In the genomic region with DNA sequence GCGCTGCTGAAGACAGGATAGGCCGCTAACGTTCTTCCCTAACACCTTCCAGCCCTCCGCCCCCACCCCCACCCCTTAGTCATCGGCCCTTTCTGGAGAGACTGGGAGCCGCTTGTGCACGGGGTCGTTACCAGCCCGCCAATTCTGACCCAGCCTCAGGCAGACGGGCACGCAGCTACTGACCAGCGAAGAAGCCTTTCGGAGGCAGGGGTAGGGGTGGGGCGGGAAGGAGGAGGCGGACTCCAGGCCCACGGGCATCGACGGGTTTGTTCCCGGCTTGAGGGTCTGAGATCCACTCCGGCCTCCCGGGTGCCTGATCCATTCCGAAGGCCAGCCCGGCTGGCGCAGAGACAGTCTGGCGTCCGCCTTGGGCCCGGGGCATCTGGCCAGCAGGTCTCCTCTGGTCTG, we compare ENCODE assay signal across 17 cellular contexts. TPM values are rescaled to one million over a fixed set of nuclear protein-coding genes. Genes with fewer than 3 reads are reported as not detected.
A peak's percentile ranks its signal among the peaks of the same experiment; 100 is the strongest.
DNase-seq lines count a peak whose midpoint lies in the region; ATAC-seq, FAIRE-seq and TF ChIP-seq lines count a peak whose summit lies in the region.
"Had no signal": no experiment of that assay in that cellular context is flagged by ENCODE, and none has a peak within 500 bp of the region (broad histone marks: within the 10 kb centered on the region; RNA-seq: fewer than 3 reads in every experiment).

No MANE protein-coding gene starts in this region.

- H2AFZ ChIP-seq in mammary epithelial cell (ENCODE audit: low read depth, low read length) = peak overlapping the region; percentile 40
- H2AFZ ChIP-seq in keratinocyte (ENCODE audit: control insufficient read depth, low read length) = no peak overlapping the region
- H2AFZ ChIP-seq: GM23248 had no signal

- no peaks in the 10 kb centered on the region for H3K79me2 ChIP-seq in mammary epithelial cell (ENCODE audit: insufficient read depth, low read length)
- no peaks in the 10 kb centered on the region for H3K79me2 ChIP-seq in keratinocyte (ENCODE audit: control insufficient read depth, insufficient read depth, low read length)

- TF ChIP-seq CTCF in cardiac muscle cell (IDR thresholded peaks at IDR 0.05; ENCODE audit: low read depth, low read length) = no peak
- TF ChIP-seq CTCF in mammary epithelial cell (conservative IDR thresholded peaks at IDR 0.05 in 1 of 2, IDR thresholded peaks at IDR 0.05 in 1 of 2; ENCODE audit: extremely low read depth in 1 of 2, insufficient read depth in 1 of 2, low read depth in 1 of 2, low read length in 2 of 2) = no peak
- TF ChIP-seq CTCF in keratinocyte (optimal IDR thresholded peaks at IDR 0.05 in 1 of 3, IDR thresholded peaks at IDR 0.05 in 1 of 3, conservative IDR thresholded peaks at IDR 0.05 in 1 of 3; ENCODE audit: extremely low read depth in 1 of 3, insufficient read depth in 2 of 3, low read length in 3 of 3) = no peak
- no peak for TF ChIP-seq CTCF in thoracic aorta (IDR thresholded peaks at IDR 0.05)

- H3K27me3 ChIP-seq in cardiac muscle cell = peaks cover 93% of the 10 kb centered on the region
- peaks cover 97% of the 10 kb centered on the region for H3K27me3 ChIP-seq in mammary epithelial cell (ENCODE audit: insufficient read depth, low read length)
- peaks cover 99% of the 10 kb centered on the region for H3K27me3 ChIP-seq in keratinocyte (ENCODE audit: control insufficient read depth, extremely low read depth, insufficient read depth, low read length)
- H3K27me3 ChIP-seq in thoracic aorta (replicated peaks; ENCODE audit: insufficient read depth) = peaks cover 82% of the 10 kb centered on the region

- DNase-seq in cardiac muscle cell (ENCODE audit: low read depth in 1 of 2, low spot score in 1 of 2) (no peak), Right ventricle myocardium inferior (ENCODE audit: missing footprints) (no peak), mammary epithelial cell (no peak), keratinocyte (ENCODE audit: low read depth, low spot score) (no peak), thoracic aorta (ENCODE audit: low spot score) (no peak), dermis blood vessel endothelial cell (no peak), hippocampal formation (lab: John Stamatoyannopoulos, UW) (no peak)
- DNase-seq: IMR-90; NCI-H446 treated with DMSO at 0.1 percent for 48 hours; stimulated activated CD4-positive, alpha-beta T cell treated with anti-CD3 and anti-CD28 coated beads, Interleukin-12 subunit alpha, Interleukin-12 subunit beta, amount 100 ng/mL, for 4 hours had no signal

- H3K9me3 ChIP-seq in cardiac muscle cell (ENCODE audit: low read depth) (no peaks in the 10 kb centered on the region), mammary epithelial cell (replicated peaks; ENCODE audit: insufficient read depth, low read length) (no peaks in the 10 kb centered on the region), keratinocyte (ENCODE audit: control insufficient read depth, low read depth, low read length) (no peaks in the 10 kb centered on the region), thoracic aorta (no peaks in the 10 kb centered on the region)

- ATAC-seq in Right ventricle myocardium inferior (no peak), thoracic aorta (ENCODE audit: insufficient number of reproducible peaks, low FRiP score, low read depth) (no peak), HG03135 (IDR thresholded peaks at IDR 0.05; ENCODE audit: unreplicated experiment) (no peak)

- in situ Hi-C loops in mammary epithelial cell (cut with MboI; ENCODE audit: low sequenced_read_pairs in 2 of 2) = no loop called here

- H3K4me1 ChIP-seq in cardiac muscle cell (ENCODE audit: low read depth) = peaks cover 18% of the 10 kb centered on the region
- H3K4me1 ChIP-seq in mammary epithelial cell (ENCODE audit: insufficient read depth, low read length) = peaks cover 10% of the 10 kb centered on the region
- peaks cover 2% of the 10 kb centered on the region for H3K4me1 ChIP-seq in keratinocyte (ENCODE audit: control insufficient read depth, extremely low read depth, insufficient read depth, low read length)
- peaks cover 36 to 50% of the 10 kb centered on the region in 2 donors for H3K4me1 ChIP-seq in thoracic aorta (ENCODE audit: control insufficient read depth in 1 of 2, low read depth in 2 of 2)

- H3K4me3 ChIP-seq in cardiac muscle cell (peak overlapping the region; percentile 57), mammary epithelial cell (replicated peaks in 1 of 3; ENCODE audit: insufficient read depth in 1 of 3, low read depth in 2 of 3, low read length in 3 of 3) (no peak overlapping the region), keratinocyte (ENCODE audit: control insufficient read depth in 2 of 3, extremely low read depth in 1 of 3, insufficient read depth in 2 of 3, low read depth in 1 of 3, low read length in 3 of 3) (no peak overlapping the region), thoracic aorta (peak overlapping the region; percentile 68)
- H3K4me3 ChIP-seq: lung had no signal

- H3K9me1 ChIP-seq in keratinocyte (ENCODE audit: control insufficient read depth, extremely low read depth, insufficient read depth, low read length) = no peaks in the 10 kb centered on the region

- H3K4me2 ChIP-seq in mammary epithelial cell (ENCODE audit: insufficient read depth, low read depth, low read length) (no peak overlapping the region), keratinocyte (ENCODE audit: control insufficient read depth, extremely low read depth, insufficient read depth, low read depth, low read length) (peak overlapping the region; percentile 50)

- H3K36me3 ChIP-seq in cardiac muscle cell = no peaks in the 10 kb centered on the region
- no peaks in the 10 kb centered on the region for H3K36me3 ChIP-seq in mammary epithelial cell (ENCODE audit: insufficient read depth, low read length)
- H3K36me3 ChIP-seq in keratinocyte (ENCODE audit: control insufficient read depth in 2 of 2, extremely low read depth in 1 of 2, insufficient read depth in 2 of 2, low read length in 2 of 2) = no peaks in the 10 kb centered on the region
- no peaks in the 10 kb centered on the region for H3K36me3 ChIP-seq in thoracic aorta

- dilution Hi-C loops in mammary epithelial cell (cut with HindIII; ENCODE audit: low sequenced_read_pairs) = no loop called here
- dilution Hi-C loops in keratinocyte (cut with MboI; ENCODE audit: extremely low pct_ligation_motif_present, low sequenced_read_pairs) = loop anchor here (10.0 kb wide), 1 partner anchor 126 kb away; no protein-coding TSS in a partner anchor

- intact Hi-C loops in Right ventricle myocardium inferior (cut with DNase I) (loop anchor here (10.0 kb wide), 2 partner anchors 276 to 376 kb away; partner anchors contain the start of genes CNOT8, FAXDC2 and LARP1), mammary epithelial cell (cut with micrococcal nuclease) (no loop called here)

- peaks cover 1% of the 10 kb centered on the region for H4K20me1 ChIP-seq in mammary epithelial cell (ENCODE audit: insufficient read depth, low read length)
- no peaks in the 10 kb centered on the region for H4K20me1 ChIP-seq in keratinocyte (ENCODE audit: control insufficient read depth, extremely low read depth, insufficient read depth, low read length)

- CTCF ChIA-PET in mammary epithelial cell (lab: Charles Lee; ENCODE audit: low non-redundant PET) = interaction anchor here (0.6 kb wide), 1 partner anchor 16 kb away, joined by 3 read pairs; no protein-coding TSS in a partner anchor

- H3K9ac ChIP-seq in mammary epithelial cell (ENCODE audit: insufficient read depth, low read length) (no peak overlapping the region), keratinocyte (ENCODE audit: control insufficient read depth, extremely low read depth, insufficient read depth, low read length) (no peak overlapping the region)
- H3K9ac ChIP-seq: GM23248 had no signal

- no peak for FAIRE-seq in keratinocyte (lab: Jason Lieb, UNC)

- no CpG with 5 or more reads among the region's 27 CpGs for WGBS in mammary epithelial cell (ENCODE audit: low coverage, missing lambda C conversion rate)

- H3K27ac ChIP-seq in cardiac muscle cell = peak overlapping the region; percentile 27
- H3K27ac ChIP-seq in mammary epithelial cell (ENCODE audit: insufficient read depth, low read depth, low read length) = no peak overlapping the region
- H3K27ac ChIP-seq in keratinocyte (ENCODE audit: control insufficient read depth, insufficient read depth, low read length) = no peak overlapping the region
- no peak overlapping the region for H3K27ac ChIP-seq in thoracic aorta
- H3K27ac ChIP-seq: epithelial cell of prostate, GM23248 had no signal

- BruUV-seq in mammary epithelial cell (replicated peaks; lab: Mats Ljungman, UMichigan) = no TSS peak

RNA-seq across cellular contexts. Expression of gene HAND1, which starts 0.7 kb away (rescaled TPM):
- total RNA-seq in cardiac muscle cell = 68.9 and 81.2 TPM in 2 replicates
- 66.0 and 67.7 TPM in 2 replicates for polyA plus RNA-seq in cardiac muscle cell
- total RNA-seq in Right ventricle myocardium inferior = 29.8 TPM
- not detected for total RNA-seq in mammary epithelial cell
- not detected for polyA plus RNA-seq in mammary epithelial cell
- not detected for polyA minus RNA-seq in mammary epithelial cell
- polyA plus RNA-seq in keratinocyte = not detected in 3 replicates
- not detected for polyA plus RNA-seq in keratinocyte (2011; ENCODE audit: low read depth)
- not detected in 2 replicates for polyA plus RNA-seq in keratinocyte (2011; cell fraction: cytosol; rRNA removed)
- polyA plus RNA-seq in keratinocyte (2011; cell fraction: nucleus; rRNA removed) = not detected in 2 replicates
- polyA plus RNA-seq in keratinocyte (2012; ENCODE audit: low replicate concordance) = not detected in 2 replicates
- polyA minus RNA-seq in keratinocyte = not detected in 3 replicates
- polyA minus RNA-seq in keratinocyte (2011; cell fraction: cytosol; rRNA and poly(A)+ RNA removed) = not detected
- not detected in 2 replicates for polyA minus RNA-seq in keratinocyte (2011; cell fraction: nucleus; rRNA and poly(A)+ RNA removed)
- not detected for total RNA-seq in thoracic aorta
- not detected in 2 replicates for total RNA-seq in dermis blood vessel endothelial cell
- total RNA-seq: chondrocyte, GM23248, IMR-90, osteoblast, subcutaneous adipose tissue had no signal
- polyA plus RNA-seq: GM23248, IMR-90 had no signal

RNA-seq across cellular contexts. Expression of gene SAP30L, which starts 33.0 kb away (rescaled TPM):
- 15.5 and 20.8 TPM in 2 replicates for total RNA-seq in cardiac muscle cell
- 37.2 and 37.5 TPM in 2 replicates for polyA plus RNA-seq in cardiac muscle cell
- total RNA-seq in Right ventricle myocardium inferior = 39.2 TPM
- 10 to 100 TPM; 21.7 to 34.9 TPM for total RNA-seq in mammary epithelial cell
- polyA plus RNA-seq in mammary epithelial cell = 18.4 TPM
- 3.8 TPM for polyA minus RNA-seq in mammary epithelial cell
- polyA plus RNA-seq in keratinocyte = 19.8 to 42.1 TPM (median 29.1 TPM) in 3 replicates
- polyA plus RNA-seq in keratinocyte (2011; ENCODE audit: low read depth) = 55.9 TPM
- polyA plus RNA-seq in keratinocyte (2011; cell fraction: cytosol; rRNA removed) = 24.2 and 44.2 TPM in 2 replicates
- 29.2 and 37.2 TPM in 2 replicates for polyA plus RNA-seq in keratinocyte (2011; cell fraction: nucleus; rRNA removed)
- 27.9 and 30.3 TPM in 2 replicates for polyA plus RNA-seq in keratinocyte (2012; ENCODE audit: low replicate concordance)
- 5.7 to 13.0 TPM (median 11.3 TPM) in 3 replicates for polyA minus RNA-seq in keratinocyte
- 13.6 TPM for polyA minus RNA-seq in keratinocyte (2011; cell fraction: cytosol; rRNA and poly(A)+ RNA removed)
- 5.3 and 8.4 TPM in 2 replicates for polyA minus RNA-seq in keratinocyte (2011; cell fraction: nucleus; rRNA and poly(A)+ RNA removed)
- total RNA-seq in thoracic aorta = 10 to 100 TPM; 43.7 to 85.6 TPM
- 25.7 and 40.6 TPM in 2 replicates for total RNA-seq in dermis blood vessel endothelial cell

Comparison
In these comparisons a context has a peak if more than half of its experiments do, and no peak if none do; other contexts are left out.
1. H3K4me3 ChIP-seq: peak in cardiac muscle cell (single experiment) and thoracic aorta (single experiment); none in mammary epithelial cell (0 of 3) and keratinocyte (0 of 3).
2. RNA of gene HAND1, which starts 0.7 kb away (total RNA-seq): 68.9 to 81.2 TPM in cardiac muscle cell and 29.8 TPM in Right ventricle myocardium inferior (single experiment); not detected in mammary epithelial cell, not detected in thoracic aorta and not detected in dermis blood vessel endothelial cell; every median in the first group is over 10 times any median in the second.